In genomic region chr6:35688605-35689322, GRCh38 we compare ENCODE assay signal across 8 cellular contexts. TPM values are rescaled to one million over a fixed set of nuclear protein-coding genes. Genes with fewer than 3 reads are reported as not detected.
DNase-seq lines count a peak whose midpoint lies in the region; ATAC-seq, FAIRE-seq and TF ChIP-seq lines count a peak whose summit lies in the region.

FKBP5 (minus strand) TSS chr6:35688915; CDS start chr6:35642824, 46,091 bp downstream.

- DNase-seq in Caki2 (ENCODE audit: low read depth) (peak; percentile 91), GM20000 (ENCODE audit: low spot score) (peak; percentile 97), HTR-8/SVneo (ENCODE audit: insufficient read length, low spot score) (peak; percentile 92), Peyer's patch (peak; percentile 97 to 99 (median 97)), fibroblast of mammary gland (ENCODE audit: low read depth) (peak; percentile 83), natural killer cell (peak; percentile 89)
- DNase-seq in stimulated activated naive CD4-positive, alpha-beta T cell treated with Interleukin-2 at 50 U/mL for 16 hours (lab: John Stamatoyannopoulos, UW): peak; percentile 88

- peaks cover 4% of the 10 kb centered on the region for H3K4me1 Mint-ChIP-seq in activated T-helper 17 cell treated with anti-CD3 and anti-CD28 coated beads, Interleukin-2, amount 50 U/mL, for 72 hours
- peaks cover 17 to 22% of the 10 kb centered on the region in 2 donors for H3K4me1 Mint-ChIP-seq in natural killer cell

- peak; percentile 94 for ATAC-seq in activated T-helper 17 cell treated with anti-CD3 and anti-CD28 coated beads, Interleukin-2, amount 50 U/mL, for 72 hours (replicated peaks)
- ATAC-seq in natural killer cell: peak; percentile 94 to 98 (median 95)

- peaks cover 0 to 13% (median 5%) of the 10 kb centered on the region in 4 donors for H3K4me1 ChIP-seq in Peyer's patch

- H3K4me3 ChIP-seq in Peyer's patch (peak within 1 kb of the TSS; percentile 98 to 99 (median 99)), fibroblast of mammary gland (ENCODE audit: control insufficient read depth, low read depth, low read length) (peak within 1 kb of the TSS; percentile 83)

- FAIRE-seq in HTR-8/SVneo (lab: Jason Lieb, UNC): peak; percentile 95

- TF ChIP-seq POLR2A in Peyer's patch (IDR thresholded peaks at IDR 0.05): peak; percentile 91 to 98

- TF ChIP-seq CTCF in GM20000 (IDR thresholded peaks at IDR 0.05; ENCODE audit: extremely low read depth, missing control alignments) (no peak), Peyer's patch (IDR thresholded peaks at IDR 0.05) (peak in 1 of 6 experiments; percentile 10), fibroblast of mammary gland (conservative IDR thresholded peaks at IDR 0.05; ENCODE audit: control insufficient read depth, insufficient read depth, low read depth, low read length) (no peak), natural killer cell (IDR thresholded peaks at IDR 0.05) (no peak)

- H3K27ac Mint-ChIP-seq in activated T-helper 17 cell treated with anti-CD3 and anti-CD28 coated beads, Interleukin-2, amount 50 U/mL, for 72 hours: peak within 1 kb of the TSS; percentile 92
- peak within 1 kb of the TSS; percentile 84 to 96 for H3K27ac Mint-ChIP-seq in natural killer cell

- no peaks in the 10 kb centered on the region for H3K27me3 ChIP-seq in Peyer's patch

- intact Hi-C loops in natural killer cell (cut with micrococcal nuclease): loop anchor here (1.0 to 2.0 kb wide), 2 partner anchors 20 to 40 kb away; no protein-coding TSS in a partner anchor

- in situ Hi-C loops in Caki2 (cut with HindIII; ENCODE audit: low pct_unique_long_range_greater_than_20kb, low sequenced_read_pairs): no loop called here

- peak within 1 kb of the TSS; percentile 98 to 100 (median 100) for H3K27ac ChIP-seq in Peyer's patch

- no peaks in the 10 kb centered on the region for H3K9me3 ChIP-seq in Peyer's patch

- no peaks in the 10 kb centered on the region for H3K27me3 Mint-ChIP-seq in activated T-helper 17 cell treated with anti-CD3 and anti-CD28 coated beads, Interleukin-2, amount 50 U/mL, for 72 hours
- no peaks in the 10 kb centered on the region for H3K27me3 Mint-ChIP-seq in natural killer cell (ENCODE audit: low read depth in 2 of 2)

- H3K4me3 Mint-ChIP-seq in activated T-helper 17 cell treated with anti-CD3 and anti-CD28 coated beads, Interleukin-2, amount 50 U/mL, for 72 hours: peak within 1 kb of the TSS; percentile 92
- peak within 1 kb of the TSS; percentile 99 for H3K4me3 Mint-ChIP-seq in natural killer cell

- H3K36me3 Mint-ChIP-seq in activated T-helper 17 cell treated with anti-CD3 and anti-CD28 coated beads, Interleukin-2, amount 50 U/mL, for 72 hours (ENCODE audit: low read depth): peaks cover 9% of the 10 kb centered on the region
- no peaks in the 10 kb centered on the region for H3K36me3 Mint-ChIP-seq in natural killer cell

- H3K36me3 ChIP-seq in Peyer's patch: peaks cover 0 to 6% (median 0%) of the 10 kb centered on the region in 3 donors

- no peaks in the 10 kb centered on the region for H3K9me3 Mint-ChIP-seq in activated T-helper 17 cell treated with anti-CD3 and anti-CD28 coated beads, Interleukin-2, amount 50 U/mL, for 72 hours
- H3K9me3 Mint-ChIP-seq in natural killer cell: no peaks in the 10 kb centered on the region

RNA-seq across cellular contexts. Expression of gene FKBP5, which starts in this region (rescaled TPM):
- 4.3 and 6.9 TPM in 2 replicates for total RNA-seq in Caki2 (2014; rRNA removed; shearing (Covaris generic); ENCODE audit: low replicate concordance)
- total RNA-seq in Peyer's patch (100 to 1,000 TPM; 247 to 296 (median 275) TPM), natural killer cell (10 to 100 TPM; 15.5 to 30.2 (median 27.3) TPM)
- 100 to 1,000 TPM in 1 of 2 donors, 10 to 100 TPM in 1; 39.9 to 101 TPM for total RNA-seq in activated T-helper 17 cell treated with anti-CD3 and anti-CD28 coated beads, Interleukin-2, amount 50 U/mL, for 72 hours

Comparison
In these comparisons a context has a peak if more than half of its experiments do, and no peak if none do; other contexts are left out.
1. Peak in every context shown above with its lines: DNase-seq, ATAC-seq, H3K4me3 ChIP-seq and H3K27ac ChIP-seq.